8 cellular contexts compared by ENCODE assay signal in the genomic region with DNA sequence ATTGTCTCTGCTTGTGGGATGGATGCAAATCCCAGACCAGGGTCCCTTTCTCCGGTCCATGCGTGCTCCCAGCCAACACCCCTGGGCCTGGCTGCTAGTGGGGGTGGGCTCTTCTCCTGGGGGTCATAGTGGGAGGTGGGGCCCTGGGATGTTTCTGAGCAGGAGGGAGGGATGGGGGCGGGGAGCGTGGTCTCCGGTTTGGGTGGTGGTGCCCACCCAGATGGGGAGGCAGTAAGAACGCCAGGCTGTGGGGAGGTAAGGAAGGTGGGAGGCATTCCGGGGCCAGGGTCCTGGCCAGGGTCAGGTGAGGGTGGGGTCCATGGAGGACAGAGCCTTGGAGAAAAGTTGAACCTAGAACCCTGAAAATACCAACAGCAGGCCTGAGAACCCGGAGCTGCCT. TPM values are rescaled to one million over a fixed set of nuclear protein-coding genes. Genes with fewer than 3 reads are reported as not detected.
DNase-seq lines count a peak whose midpoint lies in the region; ATAC-seq, FAIRE-seq and TF ChIP-seq lines count a peak whose summit lies in the region.

No MANE protein-coding gene starts in this region.

- no peak overlapping the region for H3K4me3 ChIP-seq in hepatocyte
- H3K4me3 ChIP-seq in stomach = no peak overlapping the region

- FAIRE-seq in RCC 7860 (lab: Jason Lieb, UNC) = no peak

- no peak for TF ChIP-seq POLR2A in stomach (IDR thresholded peaks at IDR 0.05)

- ATAC-seq in T-helper 17 cell (no peak), GM21576 (IDR thresholded peaks at IDR 0.05; ENCODE audit: unreplicated experiment) (no peak)

- H3K27me3 ChIP-seq in hepatocyte (peaks cover 44% of the 10 kb centered on the region), stomach (peaks cover 0 to 64% (median 13%) of the 10 kb centered on the region in 3 donors)

- no peaks in the 10 kb centered on the region for H3K9me2 ChIP-seq in hepatocyte (replicated peaks; ENCODE audit: insufficient read depth)

- no peaks in the 10 kb centered on the region for H4K20me1 ChIP-seq in hepatocyte (ENCODE audit: insufficient read depth, poor library complexity, severe bottlenecking)

- TF ChIP-seq CTCF in Calu3 (IDR thresholded peaks at IDR 0.05; ENCODE audit: unreplicated experiment) (no peak), hepatocyte (IDR thresholded peaks at IDR 0.05; ENCODE audit: poor library complexity) (no peak), stomach (IDR thresholded peaks at IDR 0.05) (no peak)

- H3K36me3 Mint-ChIP-seq in Calu3 (ENCODE audit: insufficient read depth, unreplicated experiment) (peaks cover 60% of the 10 kb centered on the region), T-helper 17 cell (ENCODE audit: low read depth) (peaks cover 2% of the 10 kb centered on the region)

- 84% methylated on average over 8 of the region's 8 CpGs for WGBS in hepatocyte (ENCODE audit: low lambda C conversion rate, missing lambda C conversion rate)
- 65 to 76% (median 70%) methylated on average over 8 of the region's 8 CpGs for WGBS in stomach, 5 donors

- H3K4me3 Mint-ChIP-seq in Calu3 (ENCODE audit: low read depth, unreplicated experiment) = peak overlapping the region; percentile 34
- H3K4me3 Mint-ChIP-seq in T-helper 17 cell = peak overlapping the region; percentile 73

- TF ChIP-seq EP300 in stomach (IDR thresholded peaks at IDR 0.05) = no peak

- no peaks in the 10 kb centered on the region for H3K79me2 ChIP-seq in hepatocyte

- H3K9me3 Mint-ChIP-seq in Calu3 (ENCODE audit: low read depth, unreplicated experiment) = no peaks in the 10 kb centered on the region

- no peaks in the 10 kb centered on the region for H3K9me3 ChIP-seq in T-helper 17 cell (ENCODE audit: control insufficient read depth, low read length, poor library complexity, severe bottlenecking)
- H3K9me3 ChIP-seq in hepatocyte (ENCODE audit: low read depth) = no peaks in the 10 kb centered on the region
- no peaks in the 10 kb centered on the region for H3K9me3 ChIP-seq in stomach

- H3K27ac Mint-ChIP-seq in Calu3 (ENCODE audit: unreplicated experiment) (peak overlapping the region; percentile 91), T-helper 17 cell (peak overlapping the region; percentile 99)

- peaks cover 40% of the 10 kb centered on the region for H3K4me1 ChIP-seq in hepatocyte (ENCODE audit: insufficient read depth)
- peaks cover 63 to 95% (median 83%) of the 10 kb centered on the region in 4 donors for H3K4me1 ChIP-seq in stomach

- intact Hi-C loops in Calu3 (cut with micrococcal nuclease; ENCODE audit: unreplicated experiment) (no loop called here), stomach (cut with DNase I; ENCODE audit: low total_unique reads) (no loop called here)

- no peak overlapping the region for H3K4me2 ChIP-seq in hepatocyte

- H3K27ac ChIP-seq in hepatocyte = peak overlapping the region; percentile 11
- H3K27ac ChIP-seq in stomach = peak overlapping the region; percentile 89 to 95 (median 92)

- H3K4me1 Mint-ChIP-seq in Calu3 (ENCODE audit: low read depth, unreplicated experiment) = peaks cover 38% of the 10 kb centered on the region
- peaks cover 38% of the 10 kb centered on the region for H3K4me1 Mint-ChIP-seq in T-helper 17 cell

- H3K27me3 Mint-ChIP-seq in Calu3 (ENCODE audit: unreplicated experiment) (no peaks in the 10 kb centered on the region), T-helper 17 cell (no peaks in the 10 kb centered on the region)

- CTCF ChIA-PET in Calu3 (lab: Charles Lee) = interaction anchor here (0.6 to 1.8 kb wide), 10 partner anchors 8 to 179 kb away, joined by 3 to 43 read pairs (median 4); partner anchors contain the start of gene TEDC1

- no peak overlapping the region for H2AFZ ChIP-seq in hepatocyte

- no peak for DNase-seq in Calu3
- DNase-seq in T-helper 17 cell = no peak
- DNase-seq in hepatocyte (ENCODE audit: low spot score) = no peak
- DNase-seq in stomach = no peak
- no peak for DNase-seq in RCC 7860 (ENCODE audit: low spot score)
- DNase-seq in GM19240 (ENCODE audit: insufficient read length, low spot score) = no peak
- no peak for DNase-seq in DMS153 (lab: John Stamatoyannopoulos, UW)

- no peaks in the 10 kb centered on the region for H3K36me3 ChIP-seq in hepatocyte (replicated peaks; ENCODE audit: insufficient read depth, low read depth)
- peaks cover 0 to 18% (median 4%) of the 10 kb centered on the region in 4 donors for H3K36me3 ChIP-seq in stomach

- BruUV-seq in Calu3 (replicated peaks; lab: Mats Ljungman, UMichigan) = no TSS peak

RNA-seq across cellular contexts. Expression of gene CRIP2, which starts 5.5 kb away (rescaled TPM):
- total RNA-seq in Calu3 (2022) (70.1 and 71.8 TPM in 2 replicates), T-helper 17 cell (10 to 100 TPM; 51.6 to 58.8 TPM), hepatocyte (8.3 and 11.3 TPM in 2 replicates), stomach (100 to 1,000 TPM in 1 of 5 donors, 10 to 100 TPM in 4; 36.0 to 135 (median 72.7) TPM)
- polyA plus RNA-seq in hepatocyte (29.1 and 45.6 TPM in 2 replicates), stomach (100 to 1,000 TPM in 1 of 3 donors, 10 to 100 TPM in 2; 68.5 to 127 (median 94.7) TPM)

RNA-seq across cellular contexts. Expression of gene CRIP1, which starts 6.5 kb away (rescaled TPM):
- 7.1 and 13.2 TPM in 2 replicates for total RNA-seq in Calu3 (2022)
- total RNA-seq in T-helper 17 cell = 100 to 1,000 TPM; 451 to 842 TPM
- total RNA-seq in hepatocyte = 1.8 and 5.8 TPM in 2 replicates
- 14.7 and 19.6 TPM in 2 replicates for polyA plus RNA-seq in hepatocyte
- 10 to 100 TPM in 3 of 5 donors, 1 to 10 TPM in 1, not detected in 1; 3.5 to 95.0 (median 23.9) TPM for total RNA-seq in stomach
- 100 to 1,000 TPM in 1 of 3 donors, 10 to 100 TPM in 2; 60.1 to 149 (median 99.0) TPM for polyA plus RNA-seq in stomach

RNA-seq across cellular contexts. Expression of gene TEDC1, which starts 10.9 kb away (rescaled TPM):
- total RNA-seq in Calu3 (2022) (33.7 and 36.8 TPM in 2 replicates), T-helper 17 cell (100 to 1,000 TPM; 141 to 361 TPM), hepatocyte (3.5 and 3.9 TPM in 2 replicates), stomach (100 to 1,000 TPM in 1 of 5 donors, 10 to 100 TPM in 2, 1 to 10 TPM in 2; 3.0 to 167 (median 44.9) TPM)
- polyA plus RNA-seq in hepatocyte (4.9 and 5.1 TPM in 2 replicates), stomach (10 to 100 TPM; 13.8 to 18.8 (median 17.1) TPM)

RNA-seq across cellular contexts. Expression of gene TMEM121, which starts 46.2 kb away (rescaled TPM):
- total RNA-seq in Calu3 (2022) = 0.38 and 0.42 TPM in 2 replicates
- total RNA-seq in T-helper 17 cell = 1 to 10 TPM in 1 of 2 donors, under 1 TPM in 1; 0.85 to 2.6 TPM
- total RNA-seq in hepatocyte = 2.3 and 3.0 TPM in 2 replicates
- 3.0 and 5.8 TPM in 2 replicates for polyA plus RNA-seq in hepatocyte
- 1 to 10 TPM in 4 of 5 donors, not detected in 1; 1.3 to 8.2 (median 2.1) TPM for total RNA-seq in stomach
- polyA plus RNA-seq in stomach = 1 to 10 TPM in 2 of 3 donors, under 1 TPM in 1; 0.93 to 4.2 (median 1.2) TPM

Comparison
In these comparisons a context has a peak if more than half of its experiments do, and no peak if none do; other contexts are left out.
1. RNA of gene CRIP1, which starts 6.5 kb away (total RNA-seq): 451 to 842 TPM in T-helper 17 cell; 3.5 to 95.0 TPM in stomach, 7.1 to 13.2 TPM in Calu3 and 1.8 to 5.8 TPM in hepatocyte; every median in the first group is over 4 times any median in the second.